In the genomic region with DNA sequence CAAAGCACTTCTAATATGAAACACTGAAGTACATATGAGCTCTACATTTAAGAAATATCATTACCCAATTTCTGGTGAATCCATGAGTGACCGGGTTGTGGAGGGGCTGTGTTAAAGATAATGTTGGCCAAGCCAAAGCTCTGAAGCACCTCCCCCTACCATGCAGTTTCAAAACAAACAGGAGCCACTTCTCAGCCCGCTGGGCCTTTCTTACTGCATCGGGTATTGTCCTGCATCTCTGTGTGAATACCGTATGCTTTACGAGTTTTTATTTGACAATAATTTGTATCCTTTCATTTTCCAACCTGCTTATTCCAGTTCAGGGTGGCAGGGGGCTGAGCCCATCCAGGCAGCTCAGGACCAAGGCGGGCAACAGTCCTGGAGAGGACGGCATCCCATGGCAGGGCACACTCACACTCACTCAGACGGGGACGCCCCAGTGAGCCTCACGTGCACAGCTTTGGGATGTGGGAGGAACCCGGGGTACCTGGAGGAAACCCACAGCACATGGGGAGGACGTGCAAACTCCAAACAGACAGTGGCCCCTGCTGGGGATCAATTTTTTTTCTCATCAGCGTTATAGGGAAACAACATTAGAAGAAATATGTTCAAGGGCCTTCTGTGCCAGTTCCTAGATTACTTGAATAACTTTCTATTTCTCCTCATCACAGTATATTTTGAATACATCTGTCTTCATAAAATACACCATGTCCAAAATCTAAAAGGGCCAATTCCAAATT, we compare ENCODE assay signal across 14 cellular contexts. TPM values are rescaled to one million over a fixed set of nuclear protein-coding genes. Genes with fewer than 3 reads are reported as not detected.
DNase-seq lines count a peak whose midpoint lies in the region; ATAC-seq, FAIRE-seq and TF ChIP-seq lines count a peak whose summit lies in the region.
"Had no signal": no experiment of that assay in that cellular context is flagged by ENCODE, and none has a peak within 500 bp of the region (broad histone marks: within the 10 kb centered on the region; RNA-seq: fewer than 3 reads in every experiment).

No MANE protein-coding gene starts in this region.

- CTCF ChIA-PET in Calu3 (lab: Charles Lee), result no interaction called here

- H3K36me3 Mint-ChIP-seq in mesothelial cell of epicardium (peaks cover 10% of the 10 kb centered on the region), Calu3 (ENCODE audit: insufficient read depth, unreplicated experiment) (peaks cover 23% of the 10 kb centered on the region)
- H3K36me3 Mint-ChIP-seq: IgD-negative memory B cell had no signal

- intact Hi-C loops in Calu3 (cut with micrococcal nuclease; ENCODE audit: unreplicated experiment), result no loop called here

- FAIRE-seq in GM12891 (lab: Jason Lieb, UNC), result peak; percentile 23

- no peak for TF ChIP-seq POLR2A in GM12891 (IDR thresholded peaks at IDR 0.05; ENCODE audit: low read depth, low read length)
- no peak for TF ChIP-seq POLR2A in GM18505 (IDR thresholded peaks at IDR 0.05; ENCODE audit: borderline replicate concordance, extremely low read depth, insufficient read depth, insufficient read length)

- H3K27me3 Mint-ChIP-seq in mesothelial cell of epicardium (ENCODE audit: low read depth), result peaks cover 30% of the 10 kb centered on the region
- H3K27me3 Mint-ChIP-seq in Calu3 (ENCODE audit: unreplicated experiment), result no peaks in the 10 kb centered on the region
- H3K27me3 Mint-ChIP-seq: IgD-negative memory B cell had no signal

- H3K9me3 Mint-ChIP-seq in mesothelial cell of epicardium, result peaks cover 20% of the 10 kb centered on the region
- peaks cover 3% of the 10 kb centered on the region for H3K9me3 Mint-ChIP-seq in Calu3 (ENCODE audit: low read depth, unreplicated experiment)

- TF ChIP-seq CTCF in C4-2B (conservative IDR thresholded peaks at IDR 0.05) (0 out of 2 replicates have a peak, but pooled peaks have one; percentile 2), VCaP (conservative IDR thresholded peaks at IDR 0.05) (no peak), mesothelial cell of epicardium (IDR thresholded peaks at IDR 0.05; ENCODE audit: unreplicated experiment) (no peak), Calu3 (IDR thresholded peaks at IDR 0.05; ENCODE audit: unreplicated experiment) (no peak)

- BruUV-seq in Calu3 (replicated peaks; lab: Mats Ljungman, UMichigan), result no TSS peak

- no peak overlapping the region for H3K27ac ChIP-seq in C4-2B
- H3K27ac ChIP-seq in VCaP, result peak overlapping the region; percentile 78

- DNase-seq in GM12891 (ENCODE audit: insufficient read length, low spot score) (no peak), mesothelial cell of epicardium (ENCODE audit: low spot score in 2 of 2, unreplicated experiment in 2 of 2) (no peak), Calu3 (no peak), globus pallidus (ENCODE audit: low spot score) (no peak)
- DNase-seq: COR-L47, H9, NCI-H187, SHP77 treated with DMSO at 0.1 percent for 48 hours had no signal

- peak overlapping the region; percentile 17 for H3K4me3 Mint-ChIP-seq in mesothelial cell of epicardium
- no peak overlapping the region for H3K4me3 Mint-ChIP-seq in Calu3 (ENCODE audit: low read depth, unreplicated experiment)

- H3K27ac Mint-ChIP-seq in mesothelial cell of epicardium, result no peak overlapping the region
- H3K27ac Mint-ChIP-seq in Calu3 (ENCODE audit: unreplicated experiment), result no peak overlapping the region
- H3K27ac Mint-ChIP-seq: CD14-positive monocyte, H9 had no signal

- H3K4me1 Mint-ChIP-seq in mesothelial cell of epicardium (peaks cover 12% of the 10 kb centered on the region), Calu3 (ENCODE audit: low read depth, unreplicated experiment) (peaks cover 9% of the 10 kb centered on the region)

- ATAC-seq in GM18505 (IDR thresholded peaks at IDR 0.05; ENCODE audit: unreplicated experiment), result no peak
- ATAC-seq: SK-N-SH treated with all-trans-retinoic acid at 6 μM for 48 hours had no signal

TF ChIP-seq in GM12891, 5 proteins besides CTCF, POLR2A, EP300 and RAD21:
- TF ChIP-seq PAX5 (IDR thresholded peaks at IDR 0.05; ENCODE audit: insufficient read depth, low read length, severe bottlenecking) (no peak), TAF1 (IDR thresholded peaks at IDR 0.05; ENCODE audit: low read depth, low read length) (no peak)

RNA-seq across cellular contexts. Expression of gene RNF32, which starts 1.9 kb away (rescaled TPM):
- 4.1 TPM for polyA plus RNA-seq in GM12891 (2012; ENCODE audit: low read depth, missing spikeins)
- total RNA-seq in mesothelial cell of epicardium (0.59 to 1.5 TPM (median 1.4 TPM) in 3 replicates), Calu3 (2022) (1.6 and 3.2 TPM in 2 replicates)
